In the genomic region with DNA sequence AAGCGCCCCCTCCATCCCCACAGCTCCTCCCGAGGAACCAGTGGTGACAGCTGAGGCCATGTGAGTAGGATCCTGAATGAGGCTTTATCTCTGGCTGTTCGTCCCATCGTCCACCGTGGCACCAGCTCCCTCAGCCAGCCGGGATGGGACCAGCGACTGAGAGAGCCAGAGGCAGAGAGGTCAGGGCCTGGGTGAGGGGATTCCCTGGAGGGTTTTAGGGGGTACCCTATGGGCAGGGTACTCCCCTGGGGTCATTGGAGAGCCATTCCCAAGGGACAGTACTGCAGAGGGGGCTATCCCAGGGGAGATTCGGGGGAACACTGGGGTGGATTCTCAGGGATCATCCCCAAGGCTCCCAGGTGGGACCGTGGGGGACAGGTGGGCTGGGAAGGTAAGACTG, we compare ENCODE assay signal across 21 cellular contexts. TPM values are rescaled to one million over a fixed set of nuclear protein-coding genes. Genes with fewer than 3 reads are reported as not detected.
DNase-seq lines count a peak whose midpoint lies in the region; ATAC-seq lines count a peak whose summit lies in the region.
"Had no signal": no experiment of that assay in that cellular context is flagged by ENCODE, and none has a peak within 500 bp of the region (broad histone marks: within the 10 kb centered on the region; RNA-seq: fewer than 3 reads in every experiment).

No MANE protein-coding gene starts in this region.

- peak overlapping the region; percentile 100 for H3K27ac ChIP-seq in angular gyrus (ENCODE audit: low read depth, low read length)
- H3K27ac ChIP-seq: foreskin keratinocyte, HL-60, parathyroid adenoma had no signal

- intact Hi-C loops in posterior vena cava (cut with DNase I): no loop called here

- H3K4me1 Mint-ChIP-seq in T-helper 17 cell: peaks cover 11% of the 10 kb centered on the region

- ATAC-seq in T-helper 17 cell: no peak
- ATAC-seq: foreskin keratinocyte, natural killer cell had no signal

- no peaks in the 10 kb centered on the region for H3K9me3 ChIP-seq in T-helper 17 cell (ENCODE audit: control insufficient read depth, low read length, poor library complexity, severe bottlenecking)

- DNase-seq in AG08396 (ENCODE audit: low spot score): peak; percentile 5
- DNase-seq in inferior parietal cortex (ENCODE audit: extremely low spot score): peak; percentile 61
- peak; percentile 57 for DNase-seq in posterior vena cava (ENCODE audit: low spot score)
- no peak for DNase-seq in NCI-H1092 (lab: John Stamatoyannopoulos, UW)
- DNase-seq in T-helper 17 cell: no peak
- no peak for DNase-seq in activated CD8-positive, alpha-beta memory T cell treated with anti-CD3 and anti-CD28 coated beads, Interleukin-2, amount 50 U/mL, for 4 hours
- DNase-seq in HPDE6-E6E7 (ENCODE audit: extremely low spot score): no peak
- DNase-seq: foreskin keratinocyte; HFFc6; kidney glomerular epithelial cell; mesendoderm; MM.1S; natural killer cell; NCI-H146; NCI-H2171 treated with DMSO at 0.1 percent for 48 hours; stimulated activated CD4-positive, alpha-beta T cell treated with anti-CD3 and anti-CD28 coated beads, Interleukin-2, amount 100 ng/mL, for 48 hours had no signal

- no peak overlapping the region for H3K27ac Mint-ChIP-seq in T-helper 17 cell
- H3K27ac Mint-ChIP-seq: dendritic cell treated with granulocyte-macrophage colony-stimulating factor and Interleukin-4, amounts not matched to agents 40 ng/mL and 50 ng/mL, for 4 days; HFFc6 had no signal

- H3K36me3 Mint-ChIP-seq in T-helper 17 cell (ENCODE audit: low read depth): peaks cover 2% of the 10 kb centered on the region
- H3K36me3 Mint-ChIP-seq: natural killer cell had no signal

- peaks cover 35% of the 10 kb centered on the region for H3K27me3 Mint-ChIP-seq in T-helper 17 cell

- no peak overlapping the region for H3K4me3 Mint-ChIP-seq in T-helper 17 cell
- H3K4me3 Mint-ChIP-seq: dendritic cell treated with granulocyte-macrophage colony-stimulating factor and Interleukin-4, amounts not matched to agents 40 ng/mL and 50 ng/mL, for 4 days; HFFc6; natural killer cell had no signal

RNA-seq across cellular contexts. Expression of a gene that starts 2.4 kb away (rescaled TPM):
- total RNA-seq in posterior vena cava (under 1 TPM in 1 of 2 donors, not detected in 1; 0.29 TPM), T-helper 17 cell (not detected)
- total RNA-seq: A673, HFFc6, natural killer cell had no signal

RNA-seq across cellular contexts. Expression of a gene that starts 13.2 kb away (rescaled TPM):
- total RNA-seq in posterior vena cava: not detected
- total RNA-seq in T-helper 17 cell: not detected
- total RNA-seq: A673, HFFc6, natural killer cell had no signal

RNA-seq across cellular contexts. Expression of a gene that starts 28.6 kb away (rescaled TPM):
- total RNA-seq in posterior vena cava (10 to 100 TPM; 32.5 to 46.6 TPM), T-helper 17 cell (not detected)
- total RNA-seq: A673, foreskin keratinocyte had no signal

Comparison
In these comparisons a context has a peak if more than half of its experiments do, and no peak if none do; other contexts are left out.
1. DNase-seq: peak in AG08396 (single experiment), inferior parietal cortex (single experiment) and posterior vena cava (single experiment); none in NCI-H1092 (single experiment), T-helper 17 cell (0 of 3), activated CD8-positive, alpha-beta memory T cell treated with anti-CD3 and anti-CD28 coated beads, Interleukin-2, amount 50 U/mL, for 4 hours (single experiment) and HPDE6-E6E7 (single experiment).
2. RNA of a gene that starts 28.6 kb away (total RNA-seq): 32.5 to 46.6 TPM in posterior vena cava; not detected in T-helper 17 cell; every median in the first group is over 10 times any median in the second.